20 cellular contexts compared by ENCODE assay signal in the genomic region with DNA sequence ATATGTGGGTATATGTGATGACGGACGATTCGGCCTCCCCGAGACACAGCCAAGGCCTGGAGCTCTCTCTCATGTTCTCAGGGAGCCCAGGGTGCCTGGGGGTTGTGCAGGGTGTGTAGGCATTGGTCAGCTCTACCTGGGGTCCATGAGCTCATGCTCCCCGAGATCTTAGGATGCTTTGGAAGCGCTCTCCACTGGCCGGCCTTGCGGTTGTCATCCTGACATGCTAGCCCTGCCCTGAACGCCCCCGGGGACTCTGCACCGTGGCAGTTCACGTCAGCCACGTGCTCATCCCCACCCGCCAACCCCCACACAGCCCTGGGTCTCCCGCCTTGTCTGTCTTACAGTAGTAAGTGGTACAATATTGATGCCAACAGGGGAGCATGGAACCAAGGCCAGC.
A peak's percentile ranks its signal among the peaks of the same experiment; 100 is the strongest.
DNase-seq lines count a peak whose midpoint lies in the region; ATAC-seq and TF ChIP-seq lines count a peak whose summit lies in the region.
"Had no signal": no experiment of that assay in that cellular context is flagged by ENCODE, and none has a peak within 500 bp of the region (broad histone marks: within the 10 kb centered on the region; RNA-seq: fewer than 3 reads in every experiment).

No MANE protein-coding gene starts in this region.

- peak; percentile 25 for DNase-seq in activated CD8-positive, alpha-beta memory T cell treated with anti-CD3 and anti-CD28 coated beads, Interleukin-2, amount 50 U/mL, for 48 hours
- DNase-seq in activated CD8-positive, alpha-beta memory T cell treated with anti-CD3 and anti-CD28 coated beads, Interleukin-2, amount 50 U/mL, for 4 hours, result no peak
- DNase-seq in coronary artery (ENCODE audit: low spot score) (peak; percentile 67), osteocyte (ENCODE audit: extremely low spot score, unreplicated experiment) (peak; percentile 84), DMS 273 (lab: John Stamatoyannopoulos, UW; ENCODE audit: unreplicated experiment) (no peak)
- DNase-seq: CD4-positive, alpha-beta memory T cell; DMS 273 treated with DMSO at 0.1 percent for 48 hours; DMS53; DND-41; EL; H9; KBM-7 had no signal

- no peak overlapping the region for H3K27ac ChIP-seq in coronary artery
- H3K27ac ChIP-seq: 22Rv1, BLaER1, HL-60 had no signal

- ATAC-seq in HG02763 (IDR thresholded peaks at IDR 0.05; ENCODE audit: unreplicated experiment) (no peak), HG03354 (IDR thresholded peaks at IDR 0.05; ENCODE audit: poor library complexity, severe bottlenecking, unreplicated experiment) (no peak)
- ATAC-seq: GM12878 had no signal

- no peak for TF ChIP-seq CTCF in coronary artery (IDR thresholded peaks at IDR 0.05)
- TF ChIP-seq CTCF in osteocyte (IDR thresholded peaks at IDR 0.05), result no peak

- H3K36me3 Mint-ChIP-seq in osteocyte (ENCODE audit: unreplicated experiment), result peaks cover 3% of the 10 kb centered on the region
- H3K36me3 Mint-ChIP-seq: CD14-positive monocyte; CD4-positive, alpha-beta memory T cell had no signal

- no peak overlapping the region for H3K4me3 ChIP-seq in coronary artery
- H3K4me3 ChIP-seq: BLaER1, GM12878 had no signal

- H3K9me3 Mint-ChIP-seq in osteocyte (ENCODE audit: unreplicated experiment), result peaks cover 18% of the 10 kb centered on the region

- no peaks in the 10 kb centered on the region for H3K27me3 Mint-ChIP-seq in osteocyte (ENCODE audit: unreplicated experiment)
- H3K27me3 Mint-ChIP-seq: CD4-positive, alpha-beta memory T cell; IgD-negative memory B cell had no signal

- H3K4me3 Mint-ChIP-seq in osteocyte (ENCODE audit: unreplicated experiment), result no peak overlapping the region
- H3K4me3 Mint-ChIP-seq: CD14-positive monocyte; CD4-positive, alpha-beta memory T cell; H9; IgD-negative memory B cell had no signal

- peaks cover 4% of the 10 kb centered on the region for H3K4me1 Mint-ChIP-seq in osteocyte (ENCODE audit: unreplicated experiment)

- no peak overlapping the region for H3K27ac Mint-ChIP-seq in osteocyte (ENCODE audit: unreplicated experiment)
- H3K27ac Mint-ChIP-seq: CD14-positive monocyte, H9 had no signal

Comparison
In these comparisons a context has a peak if more than half of its experiments do, and no peak if none do; other contexts are left out.
1. DNase-seq: peak in activated CD8-positive, alpha-beta memory T cell treated with anti-CD3 and anti-CD28 coated beads, Interleukin-2, amount 50 U/mL, for 48 hours (single experiment), coronary artery (single experiment) and osteocyte (single experiment); none in activated CD8-positive, alpha-beta memory T cell treated with anti-CD3 and anti-CD28 coated beads, Interleukin-2, amount 50 U/mL, for 4 hours (single experiment) and DMS 273 (single experiment).